10 cellular contexts compared by ENCODE assay signal in the genomic region with DNA sequence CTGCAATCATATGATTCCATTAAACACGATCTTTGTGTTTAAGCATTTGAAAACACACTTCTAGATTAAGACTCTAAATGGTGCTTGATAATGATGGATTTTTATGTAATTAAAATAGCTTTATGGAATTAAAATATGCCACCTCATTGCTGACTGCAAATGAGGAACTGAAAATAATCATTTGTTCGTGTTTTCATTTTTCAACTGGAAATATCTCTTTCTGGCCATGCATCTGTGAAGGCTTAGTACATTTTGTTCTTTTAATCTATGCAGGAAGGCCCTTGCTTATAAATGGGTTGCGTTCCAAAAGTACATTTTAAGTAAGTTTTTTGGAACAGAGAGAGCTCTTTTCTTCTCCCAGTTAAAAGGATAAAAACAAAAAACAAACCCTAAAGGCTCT.
A peak's percentile ranks its signal among the peaks of the same experiment; 100 is the strongest.
DNase-seq lines count a peak whose midpoint lies in the region; ATAC-seq and TF ChIP-seq lines count a peak whose summit lies in the region.
"Had no signal": no experiment of that assay in that cellular context is flagged by ENCODE, and none has a peak within 500 bp of the region (broad histone marks: within the 10 kb centered on the region; RNA-seq: fewer than 3 reads in every experiment).

No MANE protein-coding gene starts in this region.

- DNase-seq in transverse colon (no peak), NCI-H1694 treated with DMSO at 0.1 percent for 48 hours (lab: John Stamatoyannopoulos, UW) (no peak), NCI-H82 treated with DMSO at 0.1 percent for 48 hours (lab: John Stamatoyannopoulos, UW; ENCODE audit: unreplicated experiment) (no peak), WERI-Rb-1 (no peak)
- DNase-seq: IMR-90, mesendoderm, thyroid gland had no signal

- TF ChIP-seq EP300 in transverse colon (IDR thresholded peaks at IDR 0.05; ENCODE audit: low read depth) = no peak

- H3K9me3 ChIP-seq in transverse colon = no peaks in the 10 kb centered on the region
- H3K9me3 ChIP-seq in WERI-Rb-1 (ENCODE audit: severe bottlenecking) = no peaks in the 10 kb centered on the region
- H3K9me3 ChIP-seq: thyroid gland had no signal

- in situ Hi-C loops in transverse colon (cut with MboI; ENCODE audit: low pct_ligation_motif_present in 1 of 4, low pct_unique_long_range_greater_than_20kb in 1 of 4, low sequenced_read_pairs in 3 of 4) = no loop called here

- no peaks in the 10 kb centered on the region for H3K36me3 ChIP-seq in transverse colon
- H3K36me3 ChIP-seq in WERI-Rb-1 = no peaks in the 10 kb centered on the region
- H3K36me3 ChIP-seq: thyroid gland had no signal

- no peaks in the 10 kb centered on the region for H3K27me3 ChIP-seq in transverse colon
- H3K27me3 ChIP-seq in WERI-Rb-1 (ENCODE audit: insufficient read depth, low read depth, severe bottlenecking) = no peaks in the 10 kb centered on the region
- H3K27me3 ChIP-seq: thyroid gland had no signal

- H3K4me1 ChIP-seq in transverse colon = no peaks in the 10 kb centered on the region
- H3K4me1 ChIP-seq: thyroid gland had no signal

- peak; percentile 62 for ATAC-seq in GM19324 (IDR thresholded peaks at IDR 0.05; ENCODE audit: low FRiP score, unreplicated experiment)
- ATAC-seq in HG02623 (IDR thresholded peaks at IDR 0.05; ENCODE audit: unreplicated experiment) = peak; percentile 74
- ATAC-seq in HG03342 (IDR thresholded peaks at IDR 0.05; ENCODE audit: unreplicated experiment) = peak; percentile 71

- intact Hi-C loops in transverse colon (cut with DNase I; ENCODE audit: low total_unique reads) = no loop called here

- TF ChIP-seq CTCF in transverse colon (IDR thresholded peaks at IDR 0.05) (no peak), WERI-Rb-1 (IDR thresholded peaks at IDR 0.05; ENCODE audit: low read depth, low read length) (no peak)

- WGBS in transverse colon (ENCODE audit: low coverage in 1 of 2), 2 donors = 68 to 72% methylated on average over 3 of the region's 3 CpGs

- H3K27ac ChIP-seq in transverse colon (peak overlapping the region in 3 of 4 donors; percentile 28 to 61 (median 36)), WERI-Rb-1 (no peak overlapping the region)
- H3K27ac ChIP-seq: thyroid gland had no signal

- no peak overlapping the region for H3K4me3 ChIP-seq in transverse colon
- H3K4me3 ChIP-seq in WERI-Rb-1 (ENCODE audit: low read depth, low read length) = no peak overlapping the region
- H3K4me3 ChIP-seq: thyroid gland had no signal

- no peak for TF ChIP-seq POLR2A in transverse colon (IDR thresholded peaks at IDR 0.05)
